ENCODE assay signal across 8 cellular contexts in genomic region chr14:53151523-53151866, GRCh38. TPM values are rescaled to one million over a fixed set of nuclear protein-coding genes. Genes with fewer than 3 reads are reported as not detected.
DNase-seq lines count a peak whose midpoint lies in the region; ATAC-seq and TF ChIP-seq lines count a peak whose summit lies in the region.

No MANE protein-coding gene starts in this region.

- peak overlapping the region; percentile 81 to 95 (median 88) for H3K27ac ChIP-seq in Peyer's patch
- H3K27ac ChIP-seq in prostate gland = peak overlapping the region in 1 of 2 donors; percentile 81

- H3K27me3 ChIP-seq in Peyer's patch = no peaks in the 10 kb centered on the region
- no peaks in the 10 kb centered on the region for H3K27me3 ChIP-seq in prostate gland (replicated peaks; ENCODE audit: insufficient read depth)

- DNase-seq in Peyer's patch (no peak), fibroblast of pulmonary artery (ENCODE audit: low read depth) (no peak), prostate gland (ENCODE audit: low spot score) (no peak), NCI-H146 treated with DMSO at 0.1 percent for 48 hours (lab: John Stamatoyannopoulos, UW; ENCODE audit: unreplicated experiment) (no peak), NCI-H69 (lab: John Stamatoyannopoulos, UW) (no peak)

- H3K9ac ChIP-seq in ES-I3 (ENCODE audit: low read depth, low read length) = peak overlapping the region; percentile 85

- no peaks in the 10 kb centered on the region; the same call in 1 of the 2 replicates for H3K9me3 ChIP-seq in ES-I3 (ENCODE audit: control insufficient read depth, insufficient read depth, low read length)
- H3K9me3 ChIP-seq in Peyer's patch = no peaks in the 10 kb centered on the region
- no peaks in the 10 kb centered on the region for H3K9me3 ChIP-seq in prostate gland

- 11% methylated on average over 7 of the region's 7 CpGs for WGBS in prostate gland

- TF ChIP-seq POLR2A in Peyer's patch (IDR thresholded peaks at IDR 0.05) (no peak), prostate gland (IDR thresholded peaks at IDR 0.05) (no peak)

- H3K4me1 ChIP-seq in ES-I3 (ENCODE audit: insufficient read depth, low read length) = peaks cover 6% of the 10 kb centered on the region; the same call in 1 of the 2 replicates
- peaks cover 0 to 21% (median 4%) of the 10 kb centered on the region in 4 donors for H3K4me1 ChIP-seq in Peyer's patch
- H3K4me1 ChIP-seq in prostate gland (replicated peaks) = no peaks in the 10 kb centered on the region

- H3K4me3 ChIP-seq in Peyer's patch (peak overlapping the region; percentile 66 to 71 (median 69)), fibroblast of pulmonary artery (replicated peaks; ENCODE audit: low read depth, low read length) (peak overlapping the region; percentile 83), prostate gland (peak overlapping the region; percentile 66 to 79)

- intact Hi-C loops in prostate gland (cut with DNase I) = no loop called here

- H3K36me3 ChIP-seq in ES-I3 (ENCODE audit: insufficient read depth, low read length) (no peaks in the 10 kb centered on the region), Peyer's patch (no peaks in the 10 kb centered on the region), prostate gland (no peaks in the 10 kb centered on the region)

- TF ChIP-seq CTCF in Peyer's patch (IDR thresholded peaks at IDR 0.05) (peak in 1 of 6 experiments; percentile 13), fibroblast of pulmonary artery (IDR thresholded peaks at IDR 0.05; ENCODE audit: low read length, missing control alignments) (no peak), prostate gland (IDR thresholded peaks at IDR 0.05) (no peak)

- ATAC-seq in GM18511 (IDR thresholded peaks at IDR 0.05; ENCODE audit: unreplicated experiment) (no peak), GM21515 (IDR thresholded peaks at IDR 0.05; ENCODE audit: unreplicated experiment) (no peak)

RNA-seq across cellular contexts. Expression of gene DDHD1, which starts 1.6 kb away (rescaled TPM):
- 10 to 100 TPM in 3 of 4 donors, 1 to 10 TPM in 1; 5.3 to 42.1 (median 12.6) TPM for total RNA-seq in Peyer's patch
- 10 to 100 TPM in 1 of 2 donors, 1 to 10 TPM in 1; 6.5 to 23.6 TPM for total RNA-seq in prostate gland
